In the genomic region with DNA sequence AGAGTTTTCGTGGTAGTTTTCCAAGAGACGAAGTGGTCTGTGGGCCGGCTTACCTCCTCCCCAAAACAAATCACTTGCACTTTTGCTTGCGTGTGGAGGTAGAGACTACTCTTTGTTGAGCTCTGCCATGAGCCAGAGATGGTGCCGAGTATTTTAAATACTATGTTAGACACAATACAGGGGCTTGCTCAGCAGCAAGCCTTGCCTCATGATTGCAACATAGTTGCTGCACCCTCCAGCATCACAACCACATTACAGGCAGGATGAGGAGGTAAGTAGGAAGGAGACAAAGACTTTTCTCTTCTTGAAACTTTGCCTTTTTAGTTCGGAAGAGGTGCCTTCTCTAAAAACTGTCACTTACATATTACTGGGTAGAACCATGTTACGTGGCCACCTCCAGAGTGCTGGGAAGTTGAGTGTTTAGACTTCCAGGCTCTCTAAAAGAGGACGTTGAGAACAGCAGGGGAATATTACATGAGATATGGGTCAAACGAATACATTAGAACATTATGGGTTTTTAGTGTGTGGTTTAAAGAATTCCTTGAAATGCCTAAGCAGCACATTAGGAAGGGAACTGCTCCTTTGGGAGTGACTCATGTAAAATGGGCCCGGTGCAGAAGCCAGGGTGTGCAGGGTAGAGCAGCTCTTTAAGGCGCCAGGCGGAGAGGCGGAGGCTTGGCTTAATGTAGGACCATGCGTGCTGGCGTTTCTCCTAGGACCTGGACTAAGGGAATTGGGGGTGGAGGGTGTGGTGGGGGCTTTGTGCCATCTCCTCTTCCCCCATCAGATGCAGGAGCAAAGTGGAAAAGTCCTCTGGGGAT, we compare ENCODE assay signal across 1 cellular context.
TF ChIP-seq lines count a peak whose summit lies in the region.

No MANE protein-coding gene starts in this region.

TF ChIP-seq in HepG2, 621 proteins besides CTCF, POLR2A, EP300 and RAD21 (continued from another document):
- no peak for TF ChIP-seq ZNF773 (CRISPR knock-in tag; IDR thresholded peaks at IDR 0.05; ENCODE audit: borderline replicate concordance)
- no peak for TF ChIP-seq REPIN1 (CRISPR knock-in tag; IDR thresholded peaks at IDR 0.05; ENCODE audit: borderline replicate concordance, low read depth)
- TF ChIP-seq NAIF1 (CRISPR knock-in tag; IDR thresholded peaks at IDR 0.05; ENCODE audit: borderline replicate concordance): no peak
